In genomic region chr5:115109840-115110239, GRCh38 we compare ENCODE assay signal across 1 cellular context.
TF ChIP-seq lines count a peak whose summit lies in the region.

No MANE protein-coding gene starts in this region.

TF ChIP-seq in GM23338, 12 proteins besides CTCF, POLR2A, EP300 and RAD21 (continued from another document):
- TF ChIP-seq ZNF462 (CRISPR knock-in tag; IDR thresholded peaks at IDR 0.05) = no peak
- no peak for TF ChIP-seq EZH2phosphoT487 (IDR thresholded peaks at IDR 0.05; ENCODE audit: unreplicated experiment)
- TF ChIP-seq ZNF331 (CRISPR knock-in tag; IDR thresholded peaks at IDR 0.05; ENCODE audit: low read depth) = no peak
- TF ChIP-seq POLR2AphosphoS5 (IDR thresholded peaks at IDR 0.05; ENCODE audit: low read depth) = no peak
- no peak for TF ChIP-seq JUNB (IDR thresholded peaks at IDR 0.05; ENCODE audit: unreplicated experiment)
- TF ChIP-seq REST (IDR thresholded peaks at IDR 0.05; ENCODE audit: unreplicated experiment) = no peak
- no peak for TF ChIP-seq CREB1 (CRISPR knock-in tag; IDR thresholded peaks at IDR 0.05; ENCODE audit: low read depth)
- no peak for TF ChIP-seq NANOG (IDR thresholded peaks at IDR 0.05; ENCODE audit: borderline replicate concordance)
- TF ChIP-seq STAT1 (IDR thresholded peaks at IDR 0.05; ENCODE audit: unreplicated experiment) = no peak
- no peak for TF ChIP-seq EZH2 (IDR thresholded peaks at IDR 0.05; ENCODE audit: low read depth, unreplicated experiment)
